1 cellular context compared by ENCODE assay signal in genomic region chr15:67126551-67127333, GRCh38.
TF ChIP-seq lines count a peak whose summit lies in the region.

No MANE protein-coding gene starts in this region.

TF ChIP-seq in HepG2, 621 proteins besides CTCF, POLR2A, EP300 and RAD21 (continued from another document):
- TF ChIP-seq MYPOP (CRISPR knock-in tag; IDR thresholded peaks at IDR 0.05) (no peak), ZSCAN21 (CRISPR knock-in tag; IDR thresholded peaks at IDR 0.05; ENCODE audit: borderline replicate concordance) (no peak), ZNF749 (CRISPR knock-in tag; IDR thresholded peaks at IDR 0.05; ENCODE audit: borderline replicate concordance) (no peak), FOXP4 (CRISPR knock-in tag; IDR thresholded peaks at IDR 0.05) (peak; percentile 71), ZSCAN29 (CRISPR knock-in tag; conservative IDR thresholded peaks at IDR 0.05) (no peak), LRRFIP1 (CRISPR knock-in tag; conservative IDR thresholded peaks at IDR 0.05) (no peak), ZNF20 (CRISPR knock-in tag; IDR thresholded peaks at IDR 0.05) (no peak), THRA (CRISPR knock-in tag; IDR thresholded peaks at IDR 0.05; ENCODE audit: borderline replicate concordance) (peak; percentile 89; the same call in 1 of the 2 replicates), ZNF251 (CRISPR knock-in tag; IDR thresholded peaks at IDR 0.05) (no peak), ZFP62 (CRISPR knock-in tag; IDR thresholded peaks at IDR 0.05) (no peak), ARID4A (CRISPR knock-in tag; IDR thresholded peaks at IDR 0.05; ENCODE audit: borderline replicate concordance) (peak; percentile 50; the same call in 1 of the 2 replicates), ZFYVE20 (CRISPR knock-in tag; IDR thresholded peaks at IDR 0.05; ENCODE audit: borderline replicate concordance, low read depth) (no peak), ZSCAN9 (CRISPR knock-in tag; IDR thresholded peaks at IDR 0.05; ENCODE audit: borderline replicate concordance) (0 out of 2 replicates have a peak, but pooled peaks have one; percentile 44), IKZF5 (CRISPR knock-in tag; IDR thresholded peaks at IDR 0.05) (peak; percentile 54; the same call in 1 of the 2 replicates), ZSCAN22 (CRISPR knock-in tag; IDR thresholded peaks at IDR 0.05) (peak; percentile 87), ARID2 (CRISPR knock-in tag; IDR thresholded peaks at IDR 0.05; ENCODE audit: borderline replicate concordance) (no peak), ZMYM4 (CRISPR knock-in tag; IDR thresholded peaks at IDR 0.05) (0 out of 2 replicates have a peak, but pooled peaks have one; percentile 43), TOPORS (CRISPR knock-in tag; IDR thresholded peaks at IDR 0.05) (no peak), ZNF607 (CRISPR knock-in tag; IDR thresholded peaks at IDR 0.05; ENCODE audit: borderline replicate concordance) (no peak), XRCC5 (optimal IDR thresholded peaks at IDR 0.05; ENCODE audit: low read length) (peak; percentile 41), NCOA2 (CRISPR knock-in tag; IDR thresholded peaks at IDR 0.05) (peak; percentile 23; the same call in 1 of the 2 replicates), MIXL1 (CRISPR knock-in tag; IDR thresholded peaks at IDR 0.05) (no peak), NR2C2 (CRISPR knock-in tag; IDR thresholded peaks at IDR 0.05; ENCODE audit: borderline replicate concordance) (peak; percentile 25; the same call in 1 of the 2 replicates), TBL1XR1 (IDR thresholded peaks at IDR 0.05; ENCODE audit: borderline replicate concordance, low read length, partially characterized antibody) (peak; percentile 36), MIER3 (CRISPR knock-in tag; IDR thresholded peaks at IDR 0.05; ENCODE audit: borderline replicate concordance) (0 out of 2 replicates have a peak, but pooled peaks have one; percentile 23), SAP130 (CRISPR knock-in tag; IDR thresholded peaks at IDR 0.05; ENCODE audit: low read depth) (peak; percentile 84), ERF (CRISPR knock-in tag; IDR thresholded peaks at IDR 0.05) (peak; percentile 59; the same call in 1 of the 2 replicates), GFI1 (CRISPR knock-in tag; IDR thresholded peaks at IDR 0.05; ENCODE audit: borderline replicate concordance) (peak; percentile 63; the same call in 1 of the 2 replicates), KAT7 (CRISPR knock-in tag; IDR thresholded peaks at IDR 0.05; ENCODE audit: borderline replicate concordance) (0 out of 2 replicates have a peak, but pooled peaks have one; percentile 46), NFYC (CRISPR knock-in tag; IDR thresholded peaks at IDR 0.05) (no peak), AGO1 (IDR thresholded peaks at IDR 0.05; ENCODE audit: low read depth, low read length, poor library complexity, severe bottlenecking) (no peak), FOXA3 (CRISPR knock-in tag; IDR thresholded peaks at IDR 0.05) (peak; percentile 90), GMEB2 (CRISPR knock-in tag; IDR thresholded peaks at IDR 0.05; ENCODE audit: low read depth) (no peak), TEF (CRISPR knock-in tag; IDR thresholded peaks at IDR 0.05) (no peak), FOXP1 (IDR thresholded peaks at IDR 0.05) (no peak), FOXP1 (CRISPR knock-in tag; IDR thresholded peaks at IDR 0.05) (peak; percentile 64; the same call in 1 of the 2 replicates), FOXK1 (CRISPR knock-in tag; IDR thresholded peaks at IDR 0.05; ENCODE audit: borderline replicate concordance, low read depth) (peak; percentile 86; the same call in 1 of the 2 replicates), ZFP36L1 (CRISPR knock-in tag; IDR thresholded peaks at IDR 0.05) (no peak), SNRNP70 (IDR thresholded peaks at IDR 0.05; ENCODE audit: low read depth, low read length) (no peak), GATAD2A (CRISPR knock-in tag; IDR thresholded peaks at IDR 0.05) (peak; percentile 82), ZFP90 (CRISPR knock-in tag; IDR thresholded peaks at IDR 0.05; ENCODE audit: borderline replicate concordance) (no peak), FOXO1 (CRISPR knock-in tag; IDR thresholded peaks at IDR 0.05) (peak; percentile 63; the same call in 1 of the 2 replicates)
